ENCODE assay signal across 16 cellular contexts in the genomic region with DNA sequence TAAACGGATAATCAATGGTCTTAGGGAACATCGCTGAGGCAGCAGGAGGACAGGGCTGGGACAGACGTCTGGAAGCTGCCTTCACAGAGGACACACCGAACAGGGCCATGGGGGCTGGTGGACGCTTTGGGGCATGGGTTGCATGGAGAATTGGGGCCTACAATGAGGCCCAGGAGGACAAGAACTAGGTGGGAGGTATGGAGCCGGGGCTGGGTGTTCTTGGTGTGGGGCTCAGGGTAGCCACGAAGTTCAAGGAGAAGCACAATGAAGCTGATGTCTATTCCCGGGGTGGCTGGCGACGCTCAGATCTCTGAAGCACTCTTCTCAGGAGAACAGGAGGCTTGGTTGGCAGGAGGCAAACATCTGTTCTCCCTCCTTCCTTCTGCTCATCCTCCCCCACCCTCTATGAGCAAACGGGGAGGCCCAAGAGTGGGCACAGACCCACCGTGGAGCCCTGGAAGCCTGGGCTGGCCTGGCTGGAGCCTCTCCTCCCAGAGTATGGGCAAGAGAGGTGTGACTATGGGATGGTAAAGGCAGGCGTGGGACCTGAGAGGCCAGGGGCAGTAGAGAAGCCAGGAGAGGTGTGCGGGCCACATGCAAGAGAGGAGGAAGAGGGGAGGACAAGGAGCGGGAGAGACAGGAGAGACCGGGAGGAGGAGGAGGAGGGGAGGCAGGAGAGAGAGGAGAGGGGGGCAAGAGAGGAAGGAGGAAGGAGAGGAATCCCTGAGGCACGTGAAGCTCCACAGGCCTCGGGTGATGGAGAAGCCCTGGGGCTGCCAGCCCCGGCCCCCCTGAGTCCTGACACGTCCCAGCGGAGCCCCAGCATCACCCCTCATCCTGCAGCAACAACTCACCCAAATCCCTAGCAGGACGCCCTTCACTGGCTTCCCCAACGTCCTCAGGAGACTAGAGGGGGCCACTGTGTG.
A peak's percentile ranks its signal among the peaks of the same experiment; 100 is the strongest.
DNase-seq lines count a peak whose midpoint lies in the region; ATAC-seq, FAIRE-seq and TF ChIP-seq lines count a peak whose summit lies in the region.
"Had no signal": no experiment of that assay in that cellular context is flagged by ENCODE, and none has a peak within 500 bp of the region (broad histone marks: within the 10 kb centered on the region; RNA-seq: fewer than 3 reads in every experiment).

No MANE protein-coding gene starts in this region.

- H4K20me1 ChIP-seq in mammary epithelial cell (ENCODE audit: insufficient read depth, low read length): no peaks in the 10 kb centered on the region

- CTCF ChIA-PET in mammary epithelial cell (lab: Charles Lee; ENCODE audit: low non-redundant PET): no interaction called here

- H2AFZ ChIP-seq in mammary epithelial cell (ENCODE audit: low read depth, low read length): no peak overlapping the region

- H3K4me1 ChIP-seq in heart right ventricle (peaks cover 0 to 12% (median 3%) of the 10 kb centered on the region in 9 donors), kidney (ENCODE audit: control insufficient read depth in 1 of 2, insufficient read depth in 1 of 2, low read depth in 1 of 2, low read length in 2 of 2) (no peaks in the 10 kb centered on the region), psoas muscle (no peaks in the 10 kb centered on the region), mammary epithelial cell (ENCODE audit: insufficient read depth, low read length) (no peaks in the 10 kb centered on the region)

- no peak overlapping the region for H3K4me2 ChIP-seq in mammary epithelial cell (ENCODE audit: insufficient read depth, low read depth, low read length)

- in situ Hi-C loops in mammary epithelial cell (cut with MboI; ENCODE audit: low sequenced_read_pairs in 2 of 2): no loop called here

- no peak for FAIRE-seq in kidney (lab: Jason Lieb, UNC)
- FAIRE-seq: A204.1 had no signal

- ATAC-seq in Right ventricle myocardium superior (ENCODE audit: poor library complexity): no peak
- ATAC-seq in heart right ventricle: no peak
- ATAC-seq in psoas muscle: no peak

- BruUV-seq in mammary epithelial cell (replicated peaks; lab: Mats Ljungman, UMichigan): no TSS peak

- H3K36me3 ChIP-seq in heart right ventricle (no peaks in the 10 kb centered on the region), kidney (ENCODE audit: control insufficient read depth in 1 of 2, insufficient read depth in 2 of 2, low read length in 2 of 2) (no peaks in the 10 kb centered on the region), psoas muscle (ENCODE audit: insufficient read depth in 1 of 2, low read depth in 1 of 2) (no peaks in the 10 kb centered on the region), mammary epithelial cell (ENCODE audit: insufficient read depth, low read length) (no peaks in the 10 kb centered on the region)

- TF ChIP-seq CTCF in heart right ventricle (IDR thresholded peaks at IDR 0.05): no peak
- no peak for TF ChIP-seq CTCF in kidney (IDR thresholded peaks at IDR 0.05; ENCODE audit: borderline replicate concordance, extremely low read depth, insufficient read depth)
- no peak for TF ChIP-seq CTCF in psoas muscle (IDR thresholded peaks at IDR 0.05)
- no peak for TF ChIP-seq CTCF in mammary epithelial cell (conservative IDR thresholded peaks at IDR 0.05 in 1 of 2, IDR thresholded peaks at IDR 0.05 in 1 of 2; ENCODE audit: extremely low read depth in 1 of 2, insufficient read depth in 1 of 2, low read depth in 1 of 2, low read length in 2 of 2)

- DNase-seq in Right ventricle myocardium superior (peak; percentile 23), heart right ventricle (no peak), NCI-H524 (lab: John Stamatoyannopoulos, UW) (peak; percentile 60 to 83), kidney (peak; percentile 41), psoas muscle (peak; percentile 6 to 30), NAMALWA (ENCODE audit: low spot score) (no peak), NCI-H510A (lab: John Stamatoyannopoulos, UW) (no peak), mammary epithelial cell (no peak)
- DNase-seq: DND-41, H7, IMR-90, NCI-H1417 treated with DMSO at 0.1 percent for 48 hours, NCI-H2081, NCI-H226, SHP77 treated with DMSO at 0.1 percent for 48 hours had no signal

- H3K79me2 ChIP-seq in mammary epithelial cell (ENCODE audit: insufficient read depth, low read length): no peaks in the 10 kb centered on the region

- intact Hi-C loops in Right ventricle myocardium superior (cut with DNase I) (no loop called here), heart right ventricle (cut with DNase I) (no loop called here), kidney (cut with DNase I) (no loop called here), psoas muscle (cut with DNase I) (no loop called here), mammary epithelial cell (cut with micrococcal nuclease) (no loop called here)

- H3K4me3 ChIP-seq in heart right ventricle: no peak overlapping the region
- H3K4me3 ChIP-seq in kidney (ENCODE audit: low read length in 2 of 2): no peak overlapping the region
- no peak overlapping the region for H3K4me3 ChIP-seq in psoas muscle
- H3K4me3 ChIP-seq in mammary epithelial cell (replicated peaks in 1 of 3; ENCODE audit: insufficient read depth in 1 of 3, low read depth in 2 of 3, low read length in 3 of 3): no peak overlapping the region

- no peak overlapping the region for H3K27ac ChIP-seq in heart right ventricle
- H3K27ac ChIP-seq in kidney (ENCODE audit: low read depth in 2 of 2, low read length in 2 of 2): no peak overlapping the region
- H3K27ac ChIP-seq in psoas muscle: no peak overlapping the region
- H3K27ac ChIP-seq in mammary epithelial cell (ENCODE audit: insufficient read depth, low read depth, low read length): no peak overlapping the region

- H3K9ac ChIP-seq in kidney (ENCODE audit: low read length in 2 of 2) (no peak overlapping the region), mammary epithelial cell (ENCODE audit: insufficient read depth, low read length) (no peak overlapping the region)

- WGBS in heart right ventricle, 2 donors: 62 to 66% methylated on average over 23 of the region's 23 CpGs
- 68 to 74% (median 71%) methylated on average over 21 to 23 of the region's 23 CpGs for WGBS in psoas muscle, 3 donors
- 76% methylated on average over 10 of the region's 23 CpGs for WGBS in mammary epithelial cell (ENCODE audit: low coverage, missing lambda C conversion rate)

- H3K27me3 ChIP-seq in heart right ventricle: peaks cover 8 to 92% (median 64%) of the 10 kb centered on the region in 7 donors
- H3K27me3 ChIP-seq in psoas muscle (ENCODE audit: insufficient read depth in 3 of 3, low read length in 2 of 3): peaks cover 0 to 66% (median 12%) of the 10 kb centered on the region in 3 donors
- H3K27me3 ChIP-seq in mammary epithelial cell (ENCODE audit: insufficient read depth, low read length): no peaks in the 10 kb centered on the region

- dilution Hi-C loops in mammary epithelial cell (cut with HindIII; ENCODE audit: low sequenced_read_pairs): no loop called here

- H3K9me3 ChIP-seq in heart right ventricle: no peaks in the 10 kb centered on the region
- H3K9me3 ChIP-seq in kidney (ENCODE audit: control insufficient read depth in 1 of 2, low read length in 2 of 2): no peaks in the 10 kb centered on the region
- no peaks in the 10 kb centered on the region for H3K9me3 ChIP-seq in psoas muscle
- peaks cover 54% of the 10 kb centered on the region for H3K9me3 ChIP-seq in mammary epithelial cell (replicated peaks; ENCODE audit: insufficient read depth, low read length)

Comparison
In these comparisons a context has a peak if more than half of its experiments do, and no peak if none do; other contexts are left out.
1. DNase-seq: peak in Right ventricle myocardium superior (single experiment), NCI-H524 (2 of 2), kidney (single experiment) and psoas muscle (2 of 2); none in heart right ventricle (0 of 2), NAMALWA (single experiment), NCI-H510A (single experiment) and mammary epithelial cell (single experiment).